Comparison of ENCODE assay signal across 10 cellular contexts in genomic region chr7:74023037-74023436, GRCh38. TPM values are rescaled to one million over a fixed set of nuclear protein-coding genes. Genes with fewer than 3 reads are reported as not detected.
DNase-seq lines count a peak whose midpoint lies in the region; ATAC-seq and TF ChIP-seq lines count a peak whose summit lies in the region.
"Had no signal": no experiment of that assay in that cellular context is flagged by ENCODE, and none has a peak within 500 bp of the region (broad histone marks: within the 10 kb centered on the region; RNA-seq: fewer than 3 reads in every experiment).

No MANE protein-coding gene starts in this region.

- no peaks in the 10 kb centered on the region for H3K4me1 ChIP-seq in CD8-positive, alpha-beta T cell (ENCODE audit: insufficient read depth, low read length)

- no peak overlapping the region for H3K4me3 ChIP-seq in AG09309 (ENCODE audit: control insufficient read depth, low read depth, low read length)
- H3K4me3 ChIP-seq in CD8-positive, alpha-beta T cell (ENCODE audit: low read depth, low read length), result no peak overlapping the region

- H3K36me3 ChIP-seq in CD8-positive, alpha-beta T cell (ENCODE audit: insufficient read depth, low read length), result no peaks in the 10 kb centered on the region

- H3K27me3 Mint-ChIP-seq in CD8-positive, alpha-beta T cell (ENCODE audit: low read depth), result peaks cover 26% of the 10 kb centered on the region

- H3K9me3 Mint-ChIP-seq in CD8-positive, alpha-beta T cell, result no peaks in the 10 kb centered on the region

- CTCF ChIA-PET in CD8-positive, alpha-beta T cell (lab: Charles Lee), result no interaction called here

- no peak overlapping the region for H3K27ac Mint-ChIP-seq in CD8-positive, alpha-beta T cell

- no peak for ATAC-seq in GM18868 (IDR thresholded peaks at IDR 0.05; ENCODE audit: unreplicated experiment)
- ATAC-seq in GM21619 (IDR thresholded peaks at IDR 0.05; ENCODE audit: unreplicated experiment), result no peak
- no peak for ATAC-seq in CD8-positive, alpha-beta T cell

- no peak overlapping the region for H3K4me3 Mint-ChIP-seq in CD8-positive, alpha-beta T cell

- H3K27me3 ChIP-seq in CD8-positive, alpha-beta T cell (ENCODE audit: insufficient read depth, low read length), result no peaks in the 10 kb centered on the region

- H3K9me3 ChIP-seq in CD8-positive, alpha-beta T cell (ENCODE audit: low read length), result no peaks in the 10 kb centered on the region

- TF ChIP-seq CTCF in AG09309 (IDR thresholded peaks at IDR 0.05; ENCODE audit: control insufficient read depth, insufficient read depth, low read depth, low read length, missing control alignments), result peak; percentile 9
- no peak for TF ChIP-seq CTCF in CD8-positive, alpha-beta T cell (IDR thresholded peaks at IDR 0.05)

- peaks cover 4% of the 10 kb centered on the region for H3K4me1 Mint-ChIP-seq in CD8-positive, alpha-beta T cell (ENCODE audit: low read depth)

- H3K36me3 Mint-ChIP-seq in CD8-positive, alpha-beta T cell, result no peaks in the 10 kb centered on the region

- intact Hi-C loops in CD8-positive, alpha-beta T cell (cut with DNase I, micrococcal nuclease), result no loop called here

- H3K27ac ChIP-seq in CD8-positive, alpha-beta T cell (ENCODE audit: low read depth, low read length), result no peak overlapping the region
- H3K27ac ChIP-seq in caudate nucleus (ENCODE audit: low read depth, low read length), result no peak overlapping the region

- DNase-seq in AG09309 (ENCODE audit: low read depth) (no peak), LoVo (ENCODE audit: low spot score) (peak; percentile 29), dermis microvascular lymphatic vessel endothelial cell (ENCODE audit: low read depth in 2 of 2) (peak; percentile 35 to 84), mesenteric fat pad (ENCODE audit: low spot score) (peak; percentile 94), caudate nucleus (lab: John Stamatoyannopoulos, UW) (no peak)
- DNase-seq in CD8-positive, alpha-beta T cell, result no peak
- DNase-seq: activated CD8-positive, alpha-beta memory T cell treated with anti-CD3 and anti-CD28 coated beads, Interleukin-2, amount 50 U/mL, for 4 hours; stimulated activated CD4-positive, alpha-beta T cell treated with anti-CD3 and anti-CD28 coated beads, Interleukin-4, amount 100 ng/mL, for 24 hours had no signal

- POLR2A ChIA-PET in CD8-positive, alpha-beta T cell (lab: Charles Lee), result no interaction called here

RNA-seq across cellular contexts. Expression of gene ELN, which starts 4.9 kb away (rescaled TPM):
- total RNA-seq in dermis microvascular lymphatic vessel endothelial cell (6.2 and 31.0 TPM in 2 replicates), mesenteric fat pad (95.5 TPM)
- not detected for total RNA-seq in CD8-positive, alpha-beta T cell

Comparison
In these comparisons a context has a peak if more than half of its experiments do, and no peak if none do; other contexts are left out.
1. DNase-seq: peak in LoVo (single experiment), dermis microvascular lymphatic vessel endothelial cell (2 of 2) and mesenteric fat pad (single experiment); none in AG09309 (single experiment), CD8-positive, alpha-beta T cell (0 of 7) and caudate nucleus (0 of 61).